ENCODE assay signal across 1 cellular context in genomic region chr16:12573730-12574383, GRCh38.
TF ChIP-seq lines count a peak whose summit lies in the region.

No MANE protein-coding gene starts in this region.

TF ChIP-seq in HepG2, 621 proteins besides CTCF, POLR2A, EP300 and RAD21 (continued from another document and continues in another):
- TF ChIP-seq ZNF772 (CRISPR knock-in tag; IDR thresholded peaks at IDR 0.05) (no peak), MBD4 (IDR thresholded peaks at IDR 0.05; ENCODE audit: borderline replicate concordance, low read length) (no peak), RFXANK (CRISPR knock-in tag; IDR thresholded peaks at IDR 0.05) (0 out of 2 replicates have a peak, but pooled peaks have one; percentile 49), HMGA1 (CRISPR knock-in tag; conservative IDR thresholded peaks at IDR 0.05) (no peak), ASH2L (IDR thresholded peaks at IDR 0.05; ENCODE audit: insufficient read length, low read depth, low read length) (no peak), ZNF749 (CRISPR knock-in tag; IDR thresholded peaks at IDR 0.05; ENCODE audit: borderline replicate concordance) (no peak), ZNF260 (CRISPR knock-in tag; IDR thresholded peaks at IDR 0.05; ENCODE audit: borderline replicate concordance, low read depth) (no peak), ZNF343 (CRISPR knock-in tag; IDR thresholded peaks at IDR 0.05) (no peak), ZBTB8A (CRISPR knock-in tag; IDR thresholded peaks at IDR 0.05; ENCODE audit: borderline replicate concordance, low read depth) (no peak), ZNF235 (CRISPR knock-in tag; IDR thresholded peaks at IDR 0.05; ENCODE audit: borderline replicate concordance) (no peak), ZNF782 (CRISPR knock-in tag; IDR thresholded peaks at IDR 0.05; ENCODE audit: borderline replicate concordance) (no peak), AGO2 (optimal IDR thresholded peaks at IDR 0.05; ENCODE audit: low read depth, low read length) (no peak), KDM3A (CRISPR knock-in tag; IDR thresholded peaks at IDR 0.05; ENCODE audit: low read depth) (no peak), ZNF512 (CRISPR knock-in tag; IDR thresholded peaks at IDR 0.05) (no peak), KIAA2018 (CRISPR knock-in tag; IDR thresholded peaks at IDR 0.05; ENCODE audit: borderline replicate concordance) (no peak), SIN3B (IDR thresholded peaks at IDR 0.05; ENCODE audit: low read length) (peak; percentile 53; the same call in 1 of the 2 replicates), RCOR2 (CRISPR knock-in tag; IDR thresholded peaks at IDR 0.05) (0 out of 2 replicates have a peak, but pooled peaks have one; percentile 49), ZNF501 (CRISPR knock-in tag; IDR thresholded peaks at IDR 0.05) (peak; percentile 7; the same call in 1 of the 2 replicates), ZNF33B (CRISPR knock-in tag; IDR thresholded peaks at IDR 0.05) (no peak), ZSCAN22 (CRISPR knock-in tag; IDR thresholded peaks at IDR 0.05) (no peak), FOXK1 (CRISPR knock-in tag; IDR thresholded peaks at IDR 0.05; ENCODE audit: borderline replicate concordance, low read depth) (peak; percentile 51; the same call in 1 of the 2 replicates), PAX8 (CRISPR knock-in tag; IDR thresholded peaks at IDR 0.05; ENCODE audit: borderline replicate concordance) (no peak), ZNF160 (CRISPR knock-in tag; IDR thresholded peaks at IDR 0.05) (no peak), ZNF598 (CRISPR knock-in tag; IDR thresholded peaks at IDR 0.05; ENCODE audit: borderline replicate concordance) (no peak), ZNF768 (CRISPR knock-in tag; IDR thresholded peaks at IDR 0.05) (no peak), ZFP36 (IDR thresholded peaks at IDR 0.05; ENCODE audit: borderline replicate concordance, low read depth, low read length, partially characterized antibody) (peak; percentile 26), ZNF350 (CRISPR knock-in tag; IDR thresholded peaks at IDR 0.05; ENCODE audit: borderline replicate concordance, low read depth) (peak; percentile 38; the same call in 1 of the 2 replicates), DRAP1 (CRISPR knock-in tag; IDR thresholded peaks at IDR 0.05) (no peak), ZFP36L1 (CRISPR knock-in tag; IDR thresholded peaks at IDR 0.05) (no peak), PLRG1 (conservative IDR thresholded peaks at IDR 0.05) (no peak), ZMYM3 (CRISPR knock-in tag; IDR thresholded peaks at IDR 0.05) (peak; percentile 58; the same call in 1 of the 2 replicates), ZHX2 (IDR thresholded peaks at IDR 0.05; ENCODE audit: low read depth) (no peak), ZHX2 (CRISPR knock-in tag; IDR thresholded peaks at IDR 0.05; ENCODE audit: borderline replicate concordance) (no peak), SOX5 (CRISPR knock-in tag; IDR thresholded peaks at IDR 0.05; ENCODE audit: borderline replicate concordance) (no peak), TCF7L2 (IDR thresholded peaks at IDR 0.05; ENCODE audit: low read depth, low read length) (no peak), KDM2A (CRISPR knock-in tag; IDR thresholded peaks at IDR 0.05; ENCODE audit: borderline replicate concordance, low read depth) (peak; percentile 52; the same call in 1 of the 2 replicates), ZBTB38 (CRISPR knock-in tag; IDR thresholded peaks at IDR 0.05) (peak; percentile 91), ZNF546 (CRISPR knock-in tag; conservative IDR thresholded peaks at IDR 0.05) (no peak), UBTF (CRISPR knock-in tag; IDR thresholded peaks at IDR 0.05) (no peak), ATRX (CRISPR knock-in tag; IDR thresholded peaks at IDR 0.05; ENCODE audit: borderline replicate concordance) (no peak), TOPORS (CRISPR knock-in tag; IDR thresholded peaks at IDR 0.05) (no peak), STAG1 (CRISPR knock-in tag; IDR thresholded peaks at IDR 0.05) (peak; percentile 99), ELF4 (CRISPR knock-in tag; IDR thresholded peaks at IDR 0.05; ENCODE audit: borderline replicate concordance) (no peak), FOXP1 (IDR thresholded peaks at IDR 0.05) (no peak), FOXP1 (CRISPR knock-in tag; IDR thresholded peaks at IDR 0.05) (no peak), HIVEP1 (CRISPR knock-in tag; IDR thresholded peaks at IDR 0.05) (no peak), ZNF326 (CRISPR knock-in tag; IDR thresholded peaks at IDR 0.05; ENCODE audit: borderline replicate concordance) (no peak), ZNF317 (CRISPR knock-in tag; IDR thresholded peaks at IDR 0.05) (no peak), ZFP1 (CRISPR knock-in tag; IDR thresholded peaks at IDR 0.05) (no peak), GABPA (IDR thresholded peaks at IDR 0.05; ENCODE audit: low read depth, low read length) (no peak), GABPA (CRISPR knock-in tag; IDR thresholded peaks at IDR 0.05; ENCODE audit: low read depth) (peak; percentile 17; the same call in 1 of the 2 replicates), SMAD3 (CRISPR knock-in tag; IDR thresholded peaks at IDR 0.05) (peak; percentile 87)
